In genomic region chr20:50242548-50242862, GRCh38 we compare ENCODE assay signal across 17 cellular contexts. TPM values are rescaled to one million over a fixed set of nuclear protein-coding genes. Genes with fewer than 3 reads are reported as not detected.
DNase-seq lines count a peak whose midpoint lies in the region; ATAC-seq and TF ChIP-seq lines count a peak whose summit lies in the region.
"Had no signal": no experiment of that assay in that cellular context is flagged by ENCODE, and none has a peak within 500 bp of the region (broad histone marks: within the 10 kb centered on the region; RNA-seq: fewer than 3 reads in every experiment).

No MANE protein-coding gene starts in this region.

- H2BK12ac ChIP-seq in mesenchymal stem cell (ENCODE audit: low read length in 2 of 2) = peak overlapping the region in 1 of 2 experiments; percentile 85

- no peaks in the 10 kb centered on the region for H3K27me3 ChIP-seq in PC-3 (ENCODE audit: low read length)
- no peaks in the 10 kb centered on the region for H3K27me3 ChIP-seq in body of pancreas
- no peaks in the 10 kb centered on the region for H3K27me3 ChIP-seq in mesenchymal stem cell (ENCODE audit: control insufficient read depth in 1 of 2, insufficient read depth in 1 of 2, low read length in 2 of 2)
- H3K27me3 ChIP-seq in SK-N-SH (ENCODE audit: insufficient read depth) = no peaks in the 10 kb centered on the region

- H3K27me3 Mint-ChIP-seq in stimulated activated naive B cell treated with anti-CD40 and anti-IgM and Interleukin-4, amounts not matched to agents 10 μg/mL and 1 μg/mL and 100 μg/mL, for 72 hours = peaks cover 23 to 39% of the 10 kb centered on the region in 2 donors

- no peak overlapping the region for H3K14ac ChIP-seq in mesenchymal stem cell (ENCODE audit: low read length in 2 of 2)

- H3K79me1 ChIP-seq in mesenchymal stem cell (replicated peaks; ENCODE audit: low read length, poor library complexity, severe bottlenecking) = no peaks in the 10 kb centered on the region

- no peaks in the 10 kb centered on the region for H3K9me3 Mint-ChIP-seq in stimulated activated naive B cell treated with anti-CD40 and anti-IgM and Interleukin-4, amounts not matched to agents 10 μg/mL and 1 μg/mL and 100 μg/mL, for 72 hours

- intact Hi-C loops in PC-3 (cut with micrococcal nuclease) = no loop called here
- intact Hi-C loops in body of pancreas (cut with DNase I) = no loop called here

- H3K4me3 ChIP-seq in PC-3 (ENCODE audit: low read length) (no peak overlapping the region), body of pancreas (no peak overlapping the region), mesenchymal stem cell (ENCODE audit: insufficient read depth in 1 of 2, low read depth in 1 of 2, low read length in 2 of 2) (no peak overlapping the region), SK-N-SH (ENCODE audit: low read depth in 2 of 2, low read length in 1 of 2) (no peak overlapping the region)

- H3K27ac Mint-ChIP-seq in stimulated activated naive B cell treated with anti-CD40 and anti-IgM and Interleukin-4, amounts not matched to agents 10 μg/mL and 1 μg/mL and 100 μg/mL, for 72 hours = peak overlapping the region; percentile 60
- H3K27ac Mint-ChIP-seq: CD14-positive monocyte had no signal

- peak overlapping the region; percentile 67 for H3K9ac ChIP-seq in PC-3 (ENCODE audit: low read length)
- H3K9ac ChIP-seq in mesenchymal stem cell (ENCODE audit: low read length) = no peak overlapping the region
- no peak overlapping the region for H3K9ac ChIP-seq in SK-N-SH

- no peak overlapping the region for H2AK5ac ChIP-seq in mesenchymal stem cell (ENCODE audit: low read length, severe bottlenecking)

- TF ChIP-seq POLR2A in body of pancreas (IDR thresholded peaks at IDR 0.05) = no peak

- TF ChIP-seq EP300 in SK-N-SH (IDR thresholded peaks at IDR 0.05; ENCODE audit: borderline replicate concordance in 1 of 2, low read depth in 1 of 2, low read length in 1 of 2) = no peak

- H3K36me3 Mint-ChIP-seq in stimulated activated naive B cell treated with anti-CD40 and anti-IgM and Interleukin-4, amounts not matched to agents 10 μg/mL and 1 μg/mL and 100 μg/mL, for 72 hours = no peaks in the 10 kb centered on the region
- H3K36me3 Mint-ChIP-seq: CD14-positive monocyte had no signal

- H3K4me3 Mint-ChIP-seq in stimulated activated naive B cell treated with anti-CD40 and anti-IgM and Interleukin-4, amounts not matched to agents 10 μg/mL and 1 μg/mL and 100 μg/mL, for 72 hours = no peak overlapping the region
- H3K4me3 Mint-ChIP-seq: CD14-positive monocyte had no signal

- TF ChIP-seq CTCF in PC-3 (conservative IDR thresholded peaks at IDR 0.05; ENCODE audit: low read depth, low read length) (no peak), body of pancreas (IDR thresholded peaks at IDR 0.05) (no peak), SK-N-SH (IDR thresholded peaks at IDR 0.05) (no peak)

- H4K91ac ChIP-seq in mesenchymal stem cell (ENCODE audit: low read length) = peak overlapping the region; percentile 72

- ATAC-seq in PC-3 (no peak), body of pancreas (no peak), HG02763 (IDR thresholded peaks at IDR 0.05; ENCODE audit: unreplicated experiment) (no peak), GM19023 (IDR thresholded peaks at IDR 0.05; ENCODE audit: unreplicated experiment) (no peak), HG02981 (IDR thresholded peaks at IDR 0.05; ENCODE audit: unreplicated experiment) (no peak)
- ATAC-seq in stimulated activated naive B cell treated with anti-CD40 and anti-IgM and Interleukin-4, amounts not matched to agents 10 μg/mL and 1 μg/mL and 100 μg/mL, for 72 hours (replicated peaks) = no peak

- H3K4me1 Mint-ChIP-seq in stimulated activated naive B cell treated with anti-CD40 and anti-IgM and Interleukin-4, amounts not matched to agents 10 μg/mL and 1 μg/mL and 100 μg/mL, for 72 hours = no peaks in the 10 kb centered on the region

- POLR2A ChIA-PET in PC-3 (lab: Charles Lee; ENCODE audit: unreplicated experiment) = no interaction called here
- POLR2A ChIA-PET in SK-N-SH (lab: Yijun Ruan, JAX) = no interaction called here

- WGBS in body of pancreas, 2 donors = 49 to 78% methylated on average over 5 to 6 of the region's 6 CpGs
- WGBS in mesenchymal stem cell = 87% methylated on average over 6 of the region's 6 CpGs
- 92% methylated on average over 4 of the region's 6 CpGs for WGBS in SK-N-SH (ENCODE audit: low lambda C conversion rate)

- no peak overlapping the region for H3K4ac ChIP-seq in mesenchymal stem cell (ENCODE audit: low read depth in 1 of 2, low read length in 2 of 2)

- no peak for DNase-seq in PC-3
- no peak for DNase-seq in body of pancreas
- no peak for DNase-seq in mesenchymal stem cell
- no peak for DNase-seq in stimulated activated naive B cell treated with anti-CD40 and anti-IgM and Interleukin-4, amounts not matched to agents 10 μg/mL and 1 μg/mL and 100 μg/mL, for 72 hours
- no peak for DNase-seq in SK-N-SH
- DNase-seq: ACHN, AML-193, HCEC 1CT, MM.1S, NCI-H1694, NCI-H226, NCI-H524 treated with DMSO at 0.1 percent for 48 hours, SHP77 treated with DMSO at 0.1 percent for 48 hours had no signal

- CTCF ChIA-PET in PC-3 (lab: Charles Lee) (no interaction called here), SK-N-SH (lab: Yijun Ruan, JAX) (no interaction called here)

- H2BK15ac ChIP-seq in mesenchymal stem cell (ENCODE audit: low read depth, poor library complexity, severe bottlenecking) = no peak overlapping the region

- H3K79me2 ChIP-seq in PC-3 (ENCODE audit: low read length) = no peaks in the 10 kb centered on the region
- H3K79me2 ChIP-seq in SK-N-SH (ENCODE audit: insufficient read depth) = no peaks in the 10 kb centered on the region

- no peak overlapping the region for H4K8ac ChIP-seq in mesenchymal stem cell (ENCODE audit: low read length)

- peak overlapping the region; percentile 64 for H2AFZ ChIP-seq in PC-3 (ENCODE audit: low read length)
- no peak overlapping the region for H2AFZ ChIP-seq in mesenchymal stem cell (ENCODE audit: low read depth, low read length)
- no peak overlapping the region for H2AFZ ChIP-seq in SK-N-SH (ENCODE audit: low read depth)

- H3K36me3 ChIP-seq in PC-3 (ENCODE audit: low read depth, low read length) = no peaks in the 10 kb centered on the region
- H3K36me3 ChIP-seq in body of pancreas (replicated peaks in 1 of 2; ENCODE audit: insufficient read depth in 1 of 2, low read depth in 2 of 2) = no peaks in the 10 kb centered on the region
- H3K36me3 ChIP-seq in mesenchymal stem cell (ENCODE audit: control insufficient read depth in 1 of 2, insufficient read depth in 2 of 2, low read depth in 1 of 2, low read length in 2 of 2) = no peaks in the 10 kb centered on the region
- H3K36me3 ChIP-seq in SK-N-SH (replicated peaks in 1 of 2; ENCODE audit: control insufficient read depth in 1 of 2, insufficient read depth in 2 of 2, low read length in 1 of 2) = no peaks in the 10 kb centered on the region

- peaks cover 5% of the 10 kb centered on the region for H3F3A ChIP-seq in PC-3 (ENCODE audit: low read length, unreplicated experiment)
- peaks cover 2% of the 10 kb centered on the region for H3F3A ChIP-seq in SK-N-SH (replicated peaks; ENCODE audit: insufficient read depth)

- H3K18ac ChIP-seq in mesenchymal stem cell (ENCODE audit: low read depth in 1 of 2, low read length in 2 of 2) = no peak overlapping the region

- H3K4me1 ChIP-seq in PC-3 (ENCODE audit: insufficient read depth, low read length) (peaks cover 55% of the 10 kb centered on the region), body of pancreas (peaks cover 46% of the 10 kb centered on the region), mesenchymal stem cell (ENCODE audit: control insufficient read depth, insufficient read depth, low read depth, low read length) (peaks cover 5% of the 10 kb centered on the region), SK-N-SH (ENCODE audit: control insufficient read depth in 1 of 2, insufficient read depth in 2 of 2, low read depth in 1 of 2, low read length in 1 of 2) (no peaks in the 10 kb centered on the region; a peak in 1 of 4 replicates)

- H3K27ac ChIP-seq in PC-3 (ENCODE audit: low read length) (peak overlapping the region; percentile 75), body of pancreas (peak overlapping the region; percentile 61 to 85 (median 80)), mesenchymal stem cell (ENCODE audit: low read length, poor library complexity, severe bottlenecking) (no peak overlapping the region), SK-N-SH (ENCODE audit: low read depth in 2 of 2, low read length in 1 of 2) (no peak overlapping the region)

- H3K9me3 ChIP-seq in PC-3 (ENCODE audit: low read length) (no peaks in the 10 kb centered on the region), body of pancreas (no peaks in the 10 kb centered on the region), mesenchymal stem cell (ENCODE audit: control insufficient read depth, low read length) (peaks cover 5% of the 10 kb centered on the region), SK-N-SH (no peaks in the 10 kb centered on the region)

- H3K9me2 ChIP-seq in PC-3 (replicated peaks; ENCODE audit: low read length) = no peaks in the 10 kb centered on the region
- H3K9me2 ChIP-seq in SK-N-SH = no peaks in the 10 kb centered on the region

- H3K4me2 ChIP-seq in PC-3 (ENCODE audit: low read length) (peak overlapping the region; percentile 34), mesenchymal stem cell (ENCODE audit: low read length, poor library complexity, severe bottlenecking) (no peak overlapping the region), SK-N-SH (no peak overlapping the region)

- no peak for TF ChIP-seq RAD21 in SK-N-SH (IDR thresholded peaks at IDR 0.05; ENCODE audit: low read length)

- H2BK5ac ChIP-seq in mesenchymal stem cell (ENCODE audit: low read depth, low read length, poor library complexity, severe bottlenecking) = no peak overlapping the region

- H4K20me1 ChIP-seq in PC-3 (ENCODE audit: low read length) = no peaks in the 10 kb centered on the region
- H4K20me1 ChIP-seq in SK-N-SH (ENCODE audit: insufficient read depth) = no peaks in the 10 kb centered on the region

- BruUV-seq in PC-3 (replicated peaks; lab: Mats Ljungman, UMichigan) = no TSS peak

- H3K23ac ChIP-seq in mesenchymal stem cell (ENCODE audit: low read length in 2 of 2) = no peak overlapping the region

- no peak overlapping the region for H2BK120ac ChIP-seq in mesenchymal stem cell (ENCODE audit: low read depth, low read length)

TF ChIP-seq in SK-N-SH, 30 proteins besides CTCF, POLR2A, EP300 and RAD21 (continues in another document):
- no peak for TF ChIP-seq USF1 (IDR thresholded peaks at IDR 0.05; ENCODE audit: borderline replicate concordance, low read depth)
- no peak for TF ChIP-seq NFIC (IDR thresholded peaks at IDR 0.05; ENCODE audit: borderline replicate concordance)

RNA-seq across cellular contexts. Expression of gene CEBPB, which starts 51.9 kb away (rescaled TPM):
- total RNA-seq in PC-3 (2014; rRNA removed) (103 and 122 TPM in 2 replicates), body of pancreas (100 to 1,000 TPM in 1 of 2 donors, 10 to 100 TPM in 1; 47.7 to 104 TPM)
- 130 TPM for polyA plus RNA-seq in mesenchymal stem cell (2013, experiment 1 of 2)
- polyA plus RNA-seq in mesenchymal stem cell (2013, experiment 2 of 2) = 131 TPM
- 13.2 and 14.7 TPM in 2 replicates for polyA plus RNA-seq in SK-N-SH (2012; rRNA removed)
- polyA plus RNA-seq in SK-N-SH (2012; cell fraction: cytosol; rRNA removed) = 9.5 and 11.1 TPM in 2 replicates
- polyA plus RNA-seq in SK-N-SH (2012; cell fraction: nucleus; rRNA removed) = 28.3 and 31.7 TPM in 2 replicates

Comparison
In these comparisons a context has a peak if more than half of its experiments do, and no peak if none do; other contexts are left out.
1. H3K27ac ChIP-seq: peak in PC-3 (single experiment) and body of pancreas (4 of 4); none in mesenchymal stem cell (single experiment) and SK-N-SH (0 of 2).